In genomic region chr9:36937951-36938350, GRCh38 we compare ENCODE assay signal across 23 cellular contexts.
A peak's percentile ranks its signal among the peaks of the same experiment; 100 is the strongest.
DNase-seq lines count a peak whose midpoint lies in the region; ATAC-seq, FAIRE-seq and TF ChIP-seq lines count a peak whose summit lies in the region.
"Had no signal": no experiment of that assay in that cellular context is flagged by ENCODE, and none has a peak within 500 bp of the region (broad histone marks: within the 10 kb centered on the region; RNA-seq: fewer than 3 reads in every experiment).

No MANE protein-coding gene starts in this region.

- no peak overlapping the region for H2AK5ac ChIP-seq in H1 (ENCODE audit: low read depth, low read length)

- no peak overlapping the region for H3K23ac ChIP-seq in H1 (ENCODE audit: insufficient read length)

- no peak for TF ChIP-seq EP300 in H1 (IDR thresholded peaks at IDR 0.05; ENCODE audit: borderline replicate concordance in 1 of 2, low read depth in 2 of 2, low read length in 2 of 2)

- H4K20me1 ChIP-seq in OCI-LY1 (ENCODE audit: insufficient read depth, low read length): no peaks in the 10 kb centered on the region
- H4K20me1 ChIP-seq in H1 (replicated peaks in 1 of 2; ENCODE audit: control insufficient read depth in 1 of 2, insufficient read depth in 2 of 2, low read length in 2 of 2): no peaks in the 10 kb centered on the region

- H3K4me2 ChIP-seq in OCI-LY1 (ENCODE audit: low read length): no peak overlapping the region
- no peak overlapping the region for H3K4me2 ChIP-seq in H1 (ENCODE audit: insufficient read depth in 1 of 2, low read depth in 2 of 2, low read length in 2 of 2)

- H3K4ac ChIP-seq in H1 (replicated peaks; ENCODE audit: insufficient read length, low read depth, low read length): no peak overlapping the region

- CTCF ChIA-PET in H1 (lab: Charles Lee; ENCODE audit: partially characterized antibody): interaction anchor here (0.6 to 2.9 kb wide), 7 partner anchors 11 to 65 kb away, joined by 3 to 17 read pairs (median 4); no protein-coding TSS in a partner anchor
- CTCF ChIA-PET in naive thymus-derived CD4-positive, alpha-beta T cell (lab: Charles Lee): no interaction called here

- H3K27me3 ChIP-seq in OCI-LY1 (ENCODE audit: insufficient read depth, low read length) (no peaks in the 10 kb centered on the region), H1 (replicated peaks in 1 of 4; ENCODE audit: control insufficient read depth in 3 of 4, extremely low read depth in 1 of 4, insufficient read depth in 3 of 4, low read length in 3 of 4) (no peaks in the 10 kb centered on the region)
- no peaks in the 10 kb centered on the region for H3K27me3 ChIP-seq in naive thymus-derived CD4-positive, alpha-beta T cell (ENCODE audit: control insufficient read depth in 2 of 2, insufficient read depth in 2 of 2, low read length in 2 of 2)

- H2AFZ ChIP-seq in OCI-LY1 (ENCODE audit: low read length) (no peak overlapping the region), H1 (ENCODE audit: low read length) (0 out of 2 replicates have a peak overlapping the region, but pooled peaks have one; percentile 66)

- H3K36me3 ChIP-seq in OCI-LY1 (ENCODE audit: insufficient read depth, low read length) (peaks cover 92% of the 10 kb centered on the region), H1 (ENCODE audit: control insufficient read depth in 2 of 4, insufficient read depth in 4 of 4, low read length in 3 of 4) (no peaks in the 10 kb centered on the region)
- H3K36me3 ChIP-seq in naive thymus-derived CD4-positive, alpha-beta T cell (ENCODE audit: control insufficient read depth in 2 of 3, insufficient read depth in 3 of 3, low read length in 3 of 3): no peaks in the 10 kb centered on the region

- FAIRE-seq in H1 (lab: Jason Lieb, UNC): no peak
- FAIRE-seq: A204.1 had no signal

- H3K9me3 ChIP-seq in OCI-LY1 (ENCODE audit: low read length): no peaks in the 10 kb centered on the region
- no peaks in the 10 kb centered on the region for H3K9me3 ChIP-seq in H1 (ENCODE audit: insufficient read depth in 2 of 2, low read depth in 1 of 2, low read length in 1 of 2)
- H3K9me3 ChIP-seq in naive thymus-derived CD4-positive, alpha-beta T cell (ENCODE audit: control insufficient read depth in 2 of 3, low read length in 3 of 3): no peaks in the 10 kb centered on the region

- H2BK20ac ChIP-seq in H1 (ENCODE audit: low read length): no peak overlapping the region

- no peaks in the 10 kb centered on the region for H3K27me3 Mint-ChIP-seq in IgD-negative memory B cell
- peaks cover 5 to 14% (median 6%) of the 10 kb centered on the region in 5 donors for H3K27me3 Mint-ChIP-seq in naive thymus-derived CD4-positive, alpha-beta T cell

- no peak overlapping the region for H3K56ac ChIP-seq in H1 (replicated peaks; ENCODE audit: insufficient read length, low read depth, low read length)

- H4K91ac ChIP-seq in H1 (replicated peaks; ENCODE audit: insufficient read length, low read length): no peak overlapping the region

- H3K4me3 ChIP-seq in OCI-LY1 (ENCODE audit: low read depth, low read length, poor library complexity, severe bottlenecking) (no peak overlapping the region), H1 (ENCODE audit: extremely low read depth in 1 of 4, insufficient read depth in 2 of 4, low read depth in 3 of 4, low read length in 4 of 4) (no peak overlapping the region)
- no peak overlapping the region for H3K4me3 ChIP-seq in naive thymus-derived CD4-positive, alpha-beta T cell (ENCODE audit: low read length)

- no peak overlapping the region for H2BK5ac ChIP-seq in H1 (ENCODE audit: low read depth, low read length)

- peaks cover 46 to 75% (median 71%) of the 10 kb centered on the region in 3 donors for H3K4me1 Mint-ChIP-seq in IgD-negative memory B cell
- H3K4me1 Mint-ChIP-seq in naive thymus-derived CD4-positive, alpha-beta T cell: peaks cover 0 to 4% (median 0%) of the 10 kb centered on the region in 7 donors
- H3K4me1 Mint-ChIP-seq: CD8-positive, alpha-beta memory T cell had no signal

- no peaks in the 10 kb centered on the region for H3K79me1 ChIP-seq in H1 (ENCODE audit: low read depth, low read length)

- H3F3A ChIP-seq in OCI-LY1 (ENCODE audit: insufficient read depth, low read length): no peaks in the 10 kb centered on the region

- H2BK120ac ChIP-seq in H1 (replicated peaks; ENCODE audit: low read depth, low read length): no peak overlapping the region

- H3K23me2 ChIP-seq in H1 (ENCODE audit: low read depth, low read length): peaks cover 1% of the 10 kb centered on the region; the same call in 1 of the 2 replicates

- no peak overlapping the region for H4K8ac ChIP-seq in H1 (ENCODE audit: extremely low read depth, insufficient read depth, low read length)

- H3K27ac Mint-ChIP-seq in IgD-negative memory B cell: peak overlapping the region; percentile 20 to 93 (median 47)
- H3K27ac Mint-ChIP-seq in naive thymus-derived CD4-positive, alpha-beta T cell: no peak overlapping the region
- H3K27ac Mint-ChIP-seq: CD8-positive, alpha-beta memory T cell; T-helper 1 cell treated with Interleukin-12 subunit alpha and Interleukin-12 subunit beta and Interleukin-4 antibody, amounts not matched to agents 30 μg/mL and 1 μg/mL, for 36 hours had no signal

- H4K5ac ChIP-seq in H1 (ENCODE audit: insufficient read length, low read depth, low read length): no peak overlapping the region

- no peaks in the 10 kb centered on the region for H3K9me3 Mint-ChIP-seq in IgD-negative memory B cell
- peaks cover 0 to 5% (median 0%) of the 10 kb centered on the region in 11 donors for H3K9me3 Mint-ChIP-seq in naive thymus-derived CD4-positive, alpha-beta T cell
- H3K9me3 Mint-ChIP-seq: T-helper 1 cell treated with Interleukin-12 subunit alpha and Interleukin-12 subunit beta and Interleukin-4 antibody, amounts not matched to agents 30 μg/mL and 1 μg/mL, for 36 hours had no signal

- H3K14ac ChIP-seq in H1 (ENCODE audit: insufficient read length): no peak overlapping the region

- no peak for ATAC-seq in naive thymus-derived CD4-positive, alpha-beta T cell
- ATAC-seq in stimulated activated naive CD8-positive, alpha-beta T cell treated with anti-CD3 and anti-CD28 coated beads, Interleukin-15, Interleukin-2, amounts not matched to agents 100 U/mL and 50 U/mL, for 24 hours: no peak
- ATAC-seq: PC-3 had no signal

- WGBS in H1 (ENCODE audit: extremely low coverage in 1 of 2, insufficient coverage in 1 of 2, insufficient read length in 1 of 2, insufficient replicate concordance in 2 of 2, low coverage in 1 of 2, low lambda C conversion rate in 2 of 2, missing lambda C conversion rate in 1 of 2), 2 experiments: 83% methylated on average over 4 of the region's 4 CpGs; no CpG with 5 or more reads in 1 of the 2 experiments

- TF ChIP-seq RAD21 in H1 (IDR thresholded peaks at IDR 0.05 in 1 of 2, conservative IDR thresholded peaks at IDR 0.05 in 1 of 2; ENCODE audit: low read depth in 2 of 2, low read length in 2 of 2): no peak

- no peak overlapping the region for H3K18ac ChIP-seq in H1 (ENCODE audit: extremely low read depth, low read length)

- POLR2A ChIA-PET in H1 (lab: Charles Lee; ENCODE audit: partially characterized antibody): no interaction called here
- POLR2A ChIA-PET in naive thymus-derived CD4-positive, alpha-beta T cell (lab: Charles Lee): no interaction called here

- TF ChIP-seq CTCF in OCI-LY1 (IDR thresholded peaks at IDR 0.05; ENCODE audit: low read length) (no peak), H1 (IDR thresholded peaks at IDR 0.05; ENCODE audit: control extremely low read depth in 1 of 3, insufficient read depth in 1 of 3, low read depth in 1 of 3, low read length in 3 of 3) (no peak)

- H3K9me2 ChIP-seq in OCI-LY1 (ENCODE audit: low read depth, low read length): no peaks in the 10 kb centered on the region

- H3K4me1 ChIP-seq in OCI-LY1 (ENCODE audit: insufficient read depth, low read length, severe bottlenecking) (peaks cover 27% of the 10 kb centered on the region), H1 (replicated peaks in 1 of 4; ENCODE audit: control insufficient read depth in 3 of 4, insufficient read depth in 4 of 4, low read length in 3 of 4) (peaks cover 0 to 8% (median 3%) of the 10 kb centered on the region in 4 experiments; a peak in 4 of 7 replicates)
- H3K4me1 ChIP-seq in naive thymus-derived CD4-positive, alpha-beta T cell (ENCODE audit: control insufficient read depth in 2 of 2, insufficient read depth in 2 of 2, low read length in 2 of 2): no peaks in the 10 kb centered on the region

- peaks cover 6% of the 10 kb centered on the region for H3K36me3 Mint-ChIP-seq in IgD-negative memory B cell
- no peaks in the 10 kb centered on the region for H3K36me3 Mint-ChIP-seq in naive thymus-derived CD4-positive, alpha-beta T cell
- H3K36me3 Mint-ChIP-seq: CD8-positive, alpha-beta memory T cell had no signal

- TF ChIP-seq POLR2A in H1 (IDR thresholded peaks at IDR 0.05; ENCODE audit: control extremely low read depth in 1 of 2, low read depth in 2 of 2, low read length in 2 of 2): no peak

- DNase-seq in COR-L47 (lab: John Stamatoyannopoulos, UW) (peak; percentile 17), H1 (ENCODE audit: low read depth in 1 of 2, low spot score in 2 of 2) (no peak), GOT3 (lab: John Stamatoyannopoulos, UW) (no peak), AG08396 (ENCODE audit: low spot score) (no peak)
- DNase-seq in naive thymus-derived CD4-positive, alpha-beta T cell: no peak
- no peak for DNase-seq in stimulated activated naive CD8-positive, alpha-beta T cell treated with anti-CD3 and anti-CD28 coated beads, Interleukin-15, Interleukin-2, amounts not matched to agents 100 U/mL and 50 U/mL, for 24 hours
- DNase-seq: C1 segment of cervical spinal cord; CD8-positive, alpha-beta memory T cell; DMS79; HCEC 1CT; KBM-7; MV-4-11; NCI-H2029; NCI-H2171 treated with DMSO at 0.1 percent for 48 hours; NCI-H446; NCI-H748 treated with DMSO at 0.1 percent for 48 hours; PC-3; RPMI8226; SHP77 treated with DMSO at 0.1 percent for 48 hours had no signal

- H2BK15ac ChIP-seq in H1 (ENCODE audit: low read length): no peak overlapping the region

- no peaks in the 10 kb centered on the region for H3K79me2 ChIP-seq in OCI-LY1 (ENCODE audit: insufficient read depth, low read length)
- no peaks in the 10 kb centered on the region for H3K79me2 ChIP-seq in H1 (ENCODE audit: control insufficient read depth in 1 of 2, insufficient read depth in 2 of 2, low read length in 2 of 2)

- H2BK12ac ChIP-seq in H1 (ENCODE audit: low read depth, low read length): no peak overlapping the region

- no peak overlapping the region for H3K9ac ChIP-seq in OCI-LY1 (ENCODE audit: low read length)
- no peak overlapping the region for H3K9ac ChIP-seq in H1 (replicated peaks in 1 of 4; ENCODE audit: extremely low read depth in 1 of 4, low read depth in 3 of 4, low read length in 3 of 4)

- intact Hi-C loops in naive thymus-derived CD4-positive, alpha-beta T cell (cut with micrococcal nuclease): no loop called here

- H3K27ac ChIP-seq in OCI-LY1 (ENCODE audit: low read depth, low read length, poor library complexity, severe bottlenecking) (peak overlapping the region; percentile 4), H1 (ENCODE audit: low read depth, low read length) (no peak overlapping the region)
- no peak overlapping the region for H3K27ac ChIP-seq in naive thymus-derived CD4-positive, alpha-beta T cell (ENCODE audit: low read depth, low read length)

- H3K4me3 Mint-ChIP-seq in IgD-negative memory B cell: peak overlapping the region; percentile 22 to 88 (median 74)
- no peak overlapping the region for H3K4me3 Mint-ChIP-seq in naive thymus-derived CD4-positive, alpha-beta T cell
- H3K4me3 Mint-ChIP-seq: CD8-positive, alpha-beta memory T cell; T-helper 1 cell treated with Interleukin-12 subunit alpha and Interleukin-12 subunit beta and Interleukin-4 antibody, amounts not matched to agents 30 μg/mL and 1 μg/mL, for 36 hours had no signal

Comparison
In these comparisons a context has a peak if more than half of its experiments do, and no peak if none do; other contexts are left out.
1. H3K27ac Mint-ChIP-seq: peak in IgD-negative memory B cell (3 of 3); none in naive thymus-derived CD4-positive, alpha-beta T cell (0 of 9).
2. H3K4me3 Mint-ChIP-seq: peak in IgD-negative memory B cell (4 of 4); none in naive thymus-derived CD4-positive, alpha-beta T cell (0 of 10).